11 cellular contexts compared by ENCODE assay signal in genomic region chr6:44642870-44643522, GRCh38.
A peak's percentile ranks its signal among the peaks of the same experiment; 100 is the strongest.
DNase-seq lines count a peak whose midpoint lies in the region; ATAC-seq and TF ChIP-seq lines count a peak whose summit lies in the region.
"Had no signal": no experiment of that assay in that cellular context is flagged by ENCODE, and none has a peak within 500 bp of the region (broad histone marks: within the 10 kb centered on the region; RNA-seq: fewer than 3 reads in every experiment).

No MANE protein-coding gene starts in this region.

- H3K9me3 ChIP-seq in naive thymus-derived CD4-positive, alpha-beta T cell (ENCODE audit: control insufficient read depth in 2 of 3, low read length in 3 of 3), result no peaks in the 10 kb centered on the region
- H3K9me3 ChIP-seq in CD4-positive, alpha-beta memory T cell (ENCODE audit: control insufficient read depth in 1 of 2, low read length in 2 of 2), result no peaks in the 10 kb centered on the region
- no peaks in the 10 kb centered on the region for H3K9me3 ChIP-seq in adrenal gland (replicated peaks in 1 of 3)
- H3K9me3 ChIP-seq: upper lobe of left lung had no signal

- H3K9me3 Mint-ChIP-seq in activated CD4-positive, alpha-beta T cell treated with anti-CD3 and anti-CD28 coated beads, Interleukin-2, amount 10 ng/mL, durations not matched to agents 7 days and 5 days, result no peaks in the 10 kb centered on the region
- H3K9me3 Mint-ChIP-seq in naive thymus-derived CD4-positive, alpha-beta T cell, result peaks cover 0 to 1% (median 0%) of the 10 kb centered on the region in 11 donors
- H3K9me3 Mint-ChIP-seq in CD4-positive, alpha-beta memory T cell, result no peaks in the 10 kb centered on the region

- no peaks in the 10 kb centered on the region for H3K36me3 ChIP-seq in naive thymus-derived CD4-positive, alpha-beta T cell (ENCODE audit: control insufficient read depth in 2 of 3, insufficient read depth in 3 of 3, low read length in 3 of 3)
- H3K36me3 ChIP-seq in CD4-positive, alpha-beta memory T cell (ENCODE audit: insufficient read depth, low read length), result no peaks in the 10 kb centered on the region
- no peaks in the 10 kb centered on the region for H3K36me3 ChIP-seq in adrenal gland (replicated peaks in 1 of 2)
- H3K36me3 ChIP-seq: upper lobe of left lung had no signal

- H3K4me3 Mint-ChIP-seq in activated CD4-positive, alpha-beta T cell treated with anti-CD3 and anti-CD28 coated beads, Interleukin-2, amount 10 ng/mL, durations not matched to agents 7 days and 5 days, result no peak overlapping the region
- H3K4me3 Mint-ChIP-seq in naive thymus-derived CD4-positive, alpha-beta T cell, result no peak overlapping the region
- no peak overlapping the region for H3K4me3 Mint-ChIP-seq in CD4-positive, alpha-beta memory T cell

- peak overlapping the region; percentile 59 for H3K27ac Mint-ChIP-seq in activated CD4-positive, alpha-beta T cell treated with anti-CD3 and anti-CD28 coated beads, Interleukin-2, amount 10 ng/mL, durations not matched to agents 7 days and 5 days
- peak overlapping the region in 1 of 9 donors; percentile 75 for H3K27ac Mint-ChIP-seq in naive thymus-derived CD4-positive, alpha-beta T cell
- H3K27ac Mint-ChIP-seq in CD4-positive, alpha-beta memory T cell, result peak overlapping the region in 2 of 7 donors; percentile 58 to 64

- CTCF ChIA-PET in activated CD4-positive, alpha-beta T cell treated with anti-CD3 and anti-CD28 coated beads, Interleukin-2, amount 10 ng/mL, durations not matched to agents 7 days and 5 days (lab: Charles Lee), result interaction anchor here (0.8 to 3.3 kb wide), 4 partner anchors 12 to 15 kb away, joined by 3 to 21 read pairs (median 6); no protein-coding TSS in a partner anchor
- CTCF ChIA-PET in naive thymus-derived CD4-positive, alpha-beta T cell (lab: Charles Lee), result no interaction called here
- CTCF ChIA-PET in CD4-positive, alpha-beta memory T cell (lab: Charles Lee; ENCODE audit: partially characterized antibody), result interaction anchor here (1.6 kb wide), 1 partner anchor 11 kb away, joined by 4 read pairs; no protein-coding TSS in a partner anchor

- POLR2A ChIA-PET in activated CD4-positive, alpha-beta T cell treated with anti-CD3 and anti-CD28 coated beads, Interleukin-2, amount 10 ng/mL, durations not matched to agents 7 days and 5 days (lab: Charles Lee), result interaction anchor here (0.5 kb wide), 1 partner anchor 673 kb away, joined by 3 read pairs; no protein-coding TSS in a partner anchor
- POLR2A ChIA-PET in naive thymus-derived CD4-positive, alpha-beta T cell (lab: Charles Lee), result no interaction called here
- POLR2A ChIA-PET in CD4-positive, alpha-beta memory T cell (lab: Charles Lee; ENCODE audit: partially characterized antibody), result no interaction called here

- 80 to 89% (median 88%) methylated on average over 6 to 10 of the region's 10 CpGs for WGBS in adrenal gland, 4 donors

- peaks cover 25% of the 10 kb centered on the region for H3K4me1 Mint-ChIP-seq in activated CD4-positive, alpha-beta T cell treated with anti-CD3 and anti-CD28 coated beads, Interleukin-2, amount 10 ng/mL, durations not matched to agents 7 days and 5 days
- H3K4me1 Mint-ChIP-seq in naive thymus-derived CD4-positive, alpha-beta T cell, result peaks cover 0 to 13% (median 0%) of the 10 kb centered on the region in 7 donors
- H3K4me1 Mint-ChIP-seq in CD4-positive, alpha-beta memory T cell, result peaks cover 0 to 1% (median 0%) of the 10 kb centered on the region in 4 donors

- H3K36me3 Mint-ChIP-seq in activated CD4-positive, alpha-beta T cell treated with anti-CD3 and anti-CD28 coated beads, Interleukin-2, amount 10 ng/mL, durations not matched to agents 7 days and 5 days (ENCODE audit: low read depth), result no peaks in the 10 kb centered on the region
- H3K36me3 Mint-ChIP-seq in naive thymus-derived CD4-positive, alpha-beta T cell, result no peaks in the 10 kb centered on the region
- H3K36me3 Mint-ChIP-seq in CD4-positive, alpha-beta memory T cell, result no peaks in the 10 kb centered on the region

- H3K27ac ChIP-seq in naive thymus-derived CD4-positive, alpha-beta T cell (ENCODE audit: low read depth, low read length), result no peak overlapping the region
- no peak overlapping the region for H3K27ac ChIP-seq in CD4-positive, alpha-beta memory T cell (ENCODE audit: low read depth, low read length)
- no peak overlapping the region for H3K27ac ChIP-seq in adrenal gland
- H3K27ac ChIP-seq: upper lobe of left lung had no signal

- TF ChIP-seq CTCF in adrenal gland (IDR thresholded peaks at IDR 0.05), result no peak

- DNase-seq in COLO668 (lab: John Stamatoyannopoulos, UW; ENCODE audit: unreplicated experiment) (peak; percentile 65), LoVo (ENCODE audit: low spot score) (peak; percentile 18), Right ventricle myocardium superior (no peak), adrenal gland (no peak)
- peak; percentile 27 for DNase-seq in activated CD4-positive, alpha-beta T cell treated with anti-CD3 and anti-CD28 coated beads, Interleukin-2, amount 10 ng/mL, durations not matched to agents 7 days and 5 days
- peak in 1 of 9 donors; percentile 47 for DNase-seq in naive thymus-derived CD4-positive, alpha-beta T cell
- DNase-seq in CD4-positive, alpha-beta memory T cell, result no peak
- DNase-seq: mesenchymal stem cell, SW 1271, upper lobe of left lung had no signal

- no peak for TF ChIP-seq POLR2A in adrenal gland (IDR thresholded peaks at IDR 0.05)

- peak; percentile 63 for ATAC-seq in naive thymus-derived CD4-positive, alpha-beta T cell
- ATAC-seq in Right ventricle myocardium superior (ENCODE audit: poor library complexity) (no peak), HG03457 (IDR thresholded peaks at IDR 0.05; ENCODE audit: unreplicated experiment) (no peak)

- no peaks in the 10 kb centered on the region for H3K27me3 ChIP-seq in naive thymus-derived CD4-positive, alpha-beta T cell (ENCODE audit: control insufficient read depth in 2 of 2, insufficient read depth in 2 of 2, low read length in 2 of 2)
- no peaks in the 10 kb centered on the region for H3K27me3 ChIP-seq in CD4-positive, alpha-beta memory T cell (ENCODE audit: insufficient read depth, low read length)
- no peaks in the 10 kb centered on the region for H3K27me3 ChIP-seq in adrenal gland
- H3K27me3 ChIP-seq: upper lobe of left lung had no signal

- H3K4me1 ChIP-seq in naive thymus-derived CD4-positive, alpha-beta T cell (ENCODE audit: control insufficient read depth in 2 of 2, insufficient read depth in 2 of 2, low read length in 2 of 2), result no peaks in the 10 kb centered on the region
- H3K4me1 ChIP-seq in CD4-positive, alpha-beta memory T cell (ENCODE audit: insufficient read depth, low read length), result no peaks in the 10 kb centered on the region
- no peaks in the 10 kb centered on the region for H3K4me1 ChIP-seq in adrenal gland (replicated peaks in 1 of 2)
- H3K4me1 ChIP-seq: upper lobe of left lung had no signal

- intact Hi-C loops in naive thymus-derived CD4-positive, alpha-beta T cell (cut with micrococcal nuclease), result no loop called here
- intact Hi-C loops in Right ventricle myocardium superior (cut with DNase I) (no loop called here), adrenal gland (cut with DNase I) (no loop called here)
- intact Hi-C loops in CD4-positive, alpha-beta memory T cell (cut with micrococcal nuclease), result no loop called here

- no peak overlapping the region for H3K4me3 ChIP-seq in naive thymus-derived CD4-positive, alpha-beta T cell (ENCODE audit: low read length)
- no peak overlapping the region for H3K4me3 ChIP-seq in CD4-positive, alpha-beta memory T cell (ENCODE audit: low read length in 2 of 2)
- H3K4me3 ChIP-seq in adrenal gland, result no peak overlapping the region
- H3K4me3 ChIP-seq: upper lobe of left lung had no signal

- no peaks in the 10 kb centered on the region for H3K27me3 Mint-ChIP-seq in activated CD4-positive, alpha-beta T cell treated with anti-CD3 and anti-CD28 coated beads, Interleukin-2, amount 10 ng/mL, durations not matched to agents 7 days and 5 days
- H3K27me3 Mint-ChIP-seq in naive thymus-derived CD4-positive, alpha-beta T cell, result peaks cover 0 to 5% (median 0%) of the 10 kb centered on the region in 5 donors
- no peaks in the 10 kb centered on the region for H3K27me3 Mint-ChIP-seq in CD4-positive, alpha-beta memory T cell

Comparison
In these comparisons a context has a peak if more than half of its experiments do, and no peak if none do; other contexts are left out.
1. DNase-seq: peak in COLO668 (single experiment), LoVo (single experiment) and activated CD4-positive, alpha-beta T cell treated with anti-CD3 and anti-CD28 coated beads, Interleukin-2, amount 10 ng/mL, durations not matched to agents 7 days and 5 days (single experiment); none in Right ventricle myocardium superior (single experiment), CD4-positive, alpha-beta memory T cell (0 of 5) and adrenal gland (0 of 7).